In the genomic region with DNA sequence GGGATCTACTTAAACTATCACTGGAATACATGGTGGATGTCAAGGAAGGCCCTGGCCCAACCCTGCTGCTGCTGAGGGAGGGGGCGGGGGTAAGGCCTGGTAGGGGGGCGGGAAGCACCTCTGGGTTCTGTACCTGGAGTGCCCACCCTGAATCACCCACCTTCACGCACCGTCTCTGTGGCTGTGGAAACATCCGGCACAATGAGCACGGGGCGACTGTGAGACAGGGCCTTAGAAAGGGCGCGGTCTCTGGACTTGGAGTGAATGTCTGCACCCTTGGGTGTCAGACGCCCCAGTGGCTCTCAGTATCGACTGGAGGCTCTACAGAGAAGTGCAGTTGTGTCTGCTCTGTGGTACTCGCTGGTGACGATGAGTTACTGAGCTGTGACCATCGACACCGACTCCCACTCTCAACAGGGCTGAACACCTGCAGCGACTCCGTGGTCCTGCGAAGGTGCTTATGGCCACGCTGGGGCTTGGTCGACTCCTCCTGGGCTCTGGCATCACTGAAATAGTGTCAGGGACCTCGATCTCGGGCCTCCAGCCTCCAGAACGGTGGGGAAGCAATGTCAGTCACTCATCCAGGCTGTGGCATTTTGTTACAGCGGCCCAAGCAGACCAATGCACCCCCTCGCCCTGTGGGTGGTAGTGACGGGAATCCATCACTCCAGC, we compare ENCODE assay signal across 23 cellular contexts. TPM values are rescaled to one million over a fixed set of nuclear protein-coding genes. Genes with fewer than 3 reads are reported as not detected.
"Had no signal": no experiment of that assay in that cellular context is flagged by ENCODE, and none has a peak within 500 bp of the region (broad histone marks: within the 10 kb centered on the region; RNA-seq: fewer than 3 reads in every experiment).

No MANE protein-coding gene starts in this region.

- H3K4me2 ChIP-seq: SK-N-SH had no signal

- H3K9me3 ChIP-seq: ascending aorta, prostate gland, SK-N-SH, spleen, thoracic aorta, upper lobe of left lung had no signal

- ATAC-seq: activated CD4-positive, alpha-beta T cell treated with anti-CD3 and anti-CD28 coated beads for 36 hours; activated CD8-positive, alpha-beta memory T cell treated with anti-CD3 and anti-CD28 coated beads, Interleukin-2, amount 10 ng/mL, durations not matched to agents 7 days and 5 days; activated T-helper 17 cell treated with anti-CD3 and anti-CD28 coated beads, Interleukin-2, amount 50 U/mL, for 72 hours; stimulated activated memory B cell treated with anti-CD40 and anti-IgM and Interleukin-4, amounts not matched to agents 10 μg/mL and 1 μg/mL and 100 μg/mL, for 72 hours had no signal

- FAIRE-seq: endometrium, frontal cortex had no signal

- H3K36me3 ChIP-seq: ascending aorta, prostate gland, spleen, thoracic aorta, upper lobe of left lung had no signal

- H3K27ac ChIP-seq: ascending aorta, prostate gland, spleen, thoracic aorta, upper lobe of left lung had no signal

- H3K4me3 ChIP-seq: ascending aorta, lung, prostate gland, spleen, thoracic aorta, upper lobe of left lung had no signal

- DNase-seq: activated CD4-positive, alpha-beta memory T cell treated with anti-CD3 and anti-CD28 coated beads for 36 hours; activated CD4-positive, alpha-beta T cell treated with anti-CD3 and anti-CD28 coated beads for 36 hours; activated CD8-positive, alpha-beta memory T cell treated with anti-CD3 and anti-CD28 coated beads, Interleukin-2, amount 10 ng/mL, durations not matched to agents 7 days and 5 days; activated naive CD4-positive, alpha-beta T cell; cortex of kidney; erythroblast; kidney glomerular epithelial cell; spleen; stimulated activated CD4-positive, alpha-beta T cell treated with anti-CD3 and anti-CD28 coated beads, Interleukin-4, amount 100 ng/mL, for 4 hours had no signal

- H3K4me1 ChIP-seq: ascending aorta, prostate gland had no signal

- H3K27me3 ChIP-seq: ascending aorta, upper lobe of left lung had no signal

- H3K9ac ChIP-seq: SK-N-SH had no signal

RNA-seq across cellular contexts. Expression of a gene that starts 25.5 kb away (rescaled TPM):
- total RNA-seq: activated CD4-positive, alpha-beta memory T cell treated with anti-CD3 and anti-CD28 coated beads for 36 hours; activated CD4-positive, alpha-beta T cell treated with anti-CD3 and anti-CD28 coated beads for 36 hours; activated CD8-positive, alpha-beta memory T cell treated with anti-CD3 and anti-CD28 coated beads, Interleukin-2, amount 10 ng/mL, durations not matched to agents 7 days and 5 days; activated T-helper 17 cell treated with anti-CD3 and anti-CD28 coated beads, Interleukin-2, amount 50 U/mL, for 72 hours; ascending aorta; frontal cortex; myocyte; neural crest cell; osteoblast; thoracic aorta had no signal
- polyA plus RNA-seq: lung, SK-N-SH had no signal

RNA-seq across cellular contexts. Expression of a gene that starts 49.2 kb away (rescaled TPM):
- total RNA-seq: activated CD4-positive, alpha-beta memory T cell treated with anti-CD3 and anti-CD28 coated beads for 36 hours; activated CD4-positive, alpha-beta T cell treated with anti-CD3 and anti-CD28 coated beads for 36 hours; activated CD8-positive, alpha-beta memory T cell treated with anti-CD3 and anti-CD28 coated beads, Interleukin-2, amount 10 ng/mL, durations not matched to agents 7 days and 5 days; activated T-helper 17 cell treated with anti-CD3 and anti-CD28 coated beads, Interleukin-2, amount 50 U/mL, for 72 hours; ascending aorta; frontal cortex; lung; myocyte; neural crest cell; osteoblast; prostate gland; spleen; thoracic aorta; upper lobe of left lung; WTC11 had no signal
- polyA plus RNA-seq: lung, SK-N-SH, spleen had no signal
